Comparison of ENCODE assay signal across 17 cellular contexts in genomic region chr7:4770886-4771285, GRCh38. TPM values are rescaled to one million over a fixed set of nuclear protein-coding genes. Genes with fewer than 3 reads are reported as not detected.
DNase-seq lines count a peak whose midpoint lies in the region; ATAC-seq and TF ChIP-seq lines count a peak whose summit lies in the region.
"Had no signal": no experiment of that assay in that cellular context is flagged by ENCODE, and none has a peak within 500 bp of the region (broad histone marks: within the 10 kb centered on the region; RNA-seq: fewer than 3 reads in every experiment).

No MANE protein-coding gene starts in this region.

- TF ChIP-seq EP300 in transverse colon (IDR thresholded peaks at IDR 0.05; ENCODE audit: low read depth), result no peak

- peaks cover 53% of the 10 kb centered on the region for H3K36me3 Mint-ChIP-seq in activated T-cell treated with anti-CD3 and anti-CD28 coated beads, Interleukin-2, amount 50 U/mL, for 24 hours (ENCODE audit: low read depth)
- peaks cover 11% of the 10 kb centered on the region for H3K36me3 Mint-ChIP-seq in activated T-cell treated with anti-CD3 and anti-CD28 coated beads, Interleukin-2, amount 50 U/mL, for 4 hours (ENCODE audit: insufficient read depth)

- POLR2A ChIA-PET in OCI-LY7 (lab: Charles Lee), result no interaction called here

- H3K36me3 ChIP-seq in OCI-LY7 (ENCODE audit: insufficient read depth, low read length), result no peaks in the 10 kb centered on the region
- H3K36me3 ChIP-seq in muscle layer of colon (ENCODE audit: insufficient read depth, low read length), result no peaks in the 10 kb centered on the region
- no peaks in the 10 kb centered on the region for H3K36me3 ChIP-seq in transverse colon
- H3K36me3 ChIP-seq in tibial artery, result peaks cover 0 to 23% (median 6%) of the 10 kb centered on the region in 3 donors

- no peak overlapping the region for H3K4me2 ChIP-seq in OCI-LY7 (ENCODE audit: low read length)
- H3K4me2 ChIP-seq: GM23338, PC-9 had no signal

- H3K27ac Mint-ChIP-seq in activated T-cell treated with anti-CD3 and anti-CD28 coated beads, Interleukin-2, amount 50 U/mL, for 24 hours, result peak overlapping the region; percentile 75
- H3K27ac Mint-ChIP-seq: GM23338 had no signal

- H2AFZ ChIP-seq in OCI-LY7 (ENCODE audit: low read length), result no peak overlapping the region
- H2AFZ ChIP-seq: GM23338, PC-9 had no signal

- H3K9ac ChIP-seq in muscle layer of colon (ENCODE audit: low read length), result no peak overlapping the region

- ATAC-seq in activated T-cell treated with anti-CD3 and anti-CD28 coated beads, Interleukin-2, amount 50 U/mL, for 4 hours, result no peak
- ATAC-seq in SK-N-SH treated with all-trans-retinoic acid at 6 μM for 48 hours, result no peak
- ATAC-seq: GM12878, GM23338 had no signal

- H3K27me3 ChIP-seq in muscle layer of colon (ENCODE audit: control insufficient read depth in 1 of 2, insufficient read depth in 2 of 2, low read length in 2 of 2) (no peaks in the 10 kb centered on the region), transverse colon (no peaks in the 10 kb centered on the region), tibial artery (no peaks in the 10 kb centered on the region)

- H3K27ac ChIP-seq in OCI-LY7 (ENCODE audit: low read depth, low read length, poor library complexity, severe bottlenecking) (no peak overlapping the region), muscle layer of colon (ENCODE audit: low read depth, low read length) (peak overlapping the region; percentile 1), transverse colon (peak overlapping the region in 3 of 4 donors; percentile 79 to 90 (median 81)), tibial artery (no peak overlapping the region)
- H3K27ac ChIP-seq: PC-9 had no signal

- H3K9me2 ChIP-seq in OCI-LY7 (ENCODE audit: insufficient read depth, low read length), result no peaks in the 10 kb centered on the region

- no peaks in the 10 kb centered on the region for H4K20me1 ChIP-seq in OCI-LY7 (ENCODE audit: insufficient read depth, low read length)

- H3K4me3 ChIP-seq in OCI-LY7 (ENCODE audit: low read depth, low read length, poor library complexity, severe bottlenecking) (no peak overlapping the region), muscle layer of colon (ENCODE audit: low read depth in 1 of 2, low read length in 2 of 2) (peak overlapping the region in 1 of 2 donors; percentile 16), transverse colon (no peak overlapping the region), tibial artery (no peak overlapping the region)
- H3K4me3 ChIP-seq: GM12878, GM23338, PC-9 had no signal

- WGBS in transverse colon (ENCODE audit: low coverage in 1 of 2), 2 donors, result 70 to 93% methylated on average over 3 to 9 of the region's 9 CpGs

- H3K27me3 Mint-ChIP-seq in activated T-cell treated with anti-CD3 and anti-CD28 coated beads, Interleukin-2, amount 50 U/mL, for 24 hours, result no peaks in the 10 kb centered on the region
- H3K27me3 Mint-ChIP-seq in activated T-cell treated with anti-CD3 and anti-CD28 coated beads, Interleukin-2, amount 50 U/mL, for 4 hours (ENCODE audit: low read depth), result no peaks in the 10 kb centered on the region

- peaks cover 3% of the 10 kb centered on the region for H3K79me2 ChIP-seq in OCI-LY7 (ENCODE audit: insufficient read depth, low read depth, low read length)

- H3K9me3 Mint-ChIP-seq in activated T-cell treated with anti-CD3 and anti-CD28 coated beads, Interleukin-2, amount 50 U/mL, for 24 hours, result no peaks in the 10 kb centered on the region
- no peaks in the 10 kb centered on the region for H3K9me3 Mint-ChIP-seq in activated T-cell treated with anti-CD3 and anti-CD28 coated beads, Interleukin-2, amount 50 U/mL, for 4 hours
- H3K9me3 Mint-ChIP-seq: CD8-positive, alpha-beta memory T cell; GM23338 had no signal

- H3K9me3 ChIP-seq in OCI-LY7 (ENCODE audit: low read length), result no peaks in the 10 kb centered on the region
- H3K9me3 ChIP-seq in muscle layer of colon (ENCODE audit: low read length), result no peaks in the 10 kb centered on the region
- no peaks in the 10 kb centered on the region for H3K9me3 ChIP-seq in transverse colon
- H3K9me3 ChIP-seq in tibial artery, result no peaks in the 10 kb centered on the region

- no peak for TF ChIP-seq POLR2A in transverse colon (IDR thresholded peaks at IDR 0.05)

- intact Hi-C loops in OCI-LY7 (cut with micrococcal nuclease; ENCODE audit: unreplicated experiment), result loop anchor here (10.0 kb wide), 1 partner anchor 204 kb away; no protein-coding TSS in a partner anchor
- intact Hi-C loops in transverse colon (cut with DNase I; ENCODE audit: low total_unique reads), result no loop called here
- intact Hi-C loops in tibial artery (cut with DNase I; ENCODE audit: low total_unique reads), result no loop called here

- H3K4me1 Mint-ChIP-seq in activated T-cell treated with anti-CD3 and anti-CD28 coated beads, Interleukin-2, amount 50 U/mL, for 24 hours (ENCODE audit: low read depth), result peaks cover 24% of the 10 kb centered on the region
- peaks cover 17% of the 10 kb centered on the region for H3K4me1 Mint-ChIP-seq in activated T-cell treated with anti-CD3 and anti-CD28 coated beads, Interleukin-2, amount 50 U/mL, for 4 hours (ENCODE audit: low read depth)

- no peak for DNase-seq in activated T-cell treated with anti-CD3 and anti-CD28 coated beads, Interleukin-2, amount 50 U/mL, for 24 hours
- DNase-seq in activated T-cell treated with anti-CD3 and anti-CD28 coated beads, Interleukin-2, amount 50 U/mL, for 4 hours, result no peak
- DNase-seq in OCI-LY7 (ENCODE audit: low spot score) (no peak), transverse colon (no peak), tibial artery (no peak)
- no peak for DNase-seq in effector CD8-positive, alpha-beta T cell (lab: John Stamatoyannopoulos, UW)
- DNase-seq: CD8-positive, alpha-beta memory T cell; GDM1; NCI-H1436; NCI-H2029; NCI-H2171 treated with DMSO at 0.1 percent for 48 hours; NCI-H748 treated with DMSO at 0.1 percent for 48 hours; PC-9 had no signal

- CTCF ChIA-PET in OCI-LY7 (lab: Charles Lee; ENCODE audit: unreplicated experiment), result no interaction called here

- BruUV-seq in OCI-LY7 (replicated peaks; lab: Mats Ljungman, UMichigan), result TSS peak; percentile 57

- H3K4me3 Mint-ChIP-seq in activated T-cell treated with anti-CD3 and anti-CD28 coated beads, Interleukin-2, amount 50 U/mL, for 24 hours, result no peak overlapping the region
- no peak overlapping the region for H3K4me3 Mint-ChIP-seq in activated T-cell treated with anti-CD3 and anti-CD28 coated beads, Interleukin-2, amount 50 U/mL, for 4 hours
- H3K4me3 Mint-ChIP-seq: GM23338 had no signal

- peaks cover 7% of the 10 kb centered on the region for H3K4me1 ChIP-seq in OCI-LY7 (ENCODE audit: insufficient read depth, low read length, poor library complexity, severe bottlenecking)
- H3K4me1 ChIP-seq in muscle layer of colon (ENCODE audit: insufficient read depth, low read length), result peaks cover 34% of the 10 kb centered on the region
- H3K4me1 ChIP-seq in transverse colon, result peaks cover 8 to 16% (median 11%) of the 10 kb centered on the region in 4 donors
- peaks cover 4 to 23% (median 11%) of the 10 kb centered on the region in 4 donors for H3K4me1 ChIP-seq in tibial artery

- in situ Hi-C loops in transverse colon (cut with MboI; ENCODE audit: low pct_ligation_motif_present in 1 of 4, low pct_unique_long_range_greater_than_20kb in 1 of 4, low sequenced_read_pairs in 3 of 4), result loop anchor here in 2 of 4 donors (25.0 kb wide), 1 partner anchor 159 kb away; no protein-coding TSS in a partner anchor

- TF ChIP-seq CTCF in OCI-LY7 (conservative IDR thresholded peaks at IDR 0.05; ENCODE audit: low read length) (no peak), transverse colon (IDR thresholded peaks at IDR 0.05) (no peak), tibial artery (IDR thresholded peaks at IDR 0.05) (no peak)

TF ChIP-seq in SK-N-SH treated with all-trans-retinoic acid at 6 μM for 48 hours, 23 proteins besides CTCF, POLR2A, EP300 and RAD21:
- no peak for TF ChIP-seq TOX (CRISPR knock-in tag; IDR thresholded peaks at IDR 0.05; ENCODE audit: borderline replicate concordance)
TF ChIP-seq in SK-N-SH treated with all-trans-retinoic acid at 6 μM for 48 hours: peak in this region for 0.

RNA-seq across cellular contexts. Expression of gene AP5Z1, which starts 4.5 kb away (rescaled TPM):
- 10 to 100 TPM; 81.1 to 92.3 (median 84.4) TPM for total RNA-seq in activated T-cell treated with anti-CD3 and anti-CD28 coated beads, Interleukin-2, amount 50 U/mL, for 4 hours
- total RNA-seq in OCI-LY7 (2014; rRNA removed; shearing (Covaris generic)), result 35.0 and 37.0 TPM in 2 replicates
- total RNA-seq in OCI-LY7 (2022) (32.1 and 32.8 TPM in 2 replicates), transverse colon (100 to 1,000 TPM in 1 of 4 donors, 10 to 100 TPM in 3; 36.6 to 111 (median 44.5) TPM)

Comparison
In these comparisons a context has a peak if more than half of its experiments do, and no peak if none do; other contexts are left out.
1. H3K27ac ChIP-seq: peak in muscle layer of colon (single experiment) and transverse colon (3 of 4); none in OCI-LY7 (single experiment) and tibial artery (0 of 2).